1 cellular context compared by ENCODE assay signal in genomic region chr2:28949617-28950305, GRCh38.
TF ChIP-seq lines count a peak whose summit lies in the region.

No MANE protein-coding gene starts in this region.

TF ChIP-seq in HepG2, 621 proteins besides CTCF, POLR2A, EP300 and RAD21 (continued from another document):
- TF ChIP-seq XBP1 (CRISPR knock-in tag; IDR thresholded peaks at IDR 0.05) (no peak), ADNP (CRISPR knock-in tag; IDR thresholded peaks at IDR 0.05) (no peak)
